In the genomic region with DNA sequence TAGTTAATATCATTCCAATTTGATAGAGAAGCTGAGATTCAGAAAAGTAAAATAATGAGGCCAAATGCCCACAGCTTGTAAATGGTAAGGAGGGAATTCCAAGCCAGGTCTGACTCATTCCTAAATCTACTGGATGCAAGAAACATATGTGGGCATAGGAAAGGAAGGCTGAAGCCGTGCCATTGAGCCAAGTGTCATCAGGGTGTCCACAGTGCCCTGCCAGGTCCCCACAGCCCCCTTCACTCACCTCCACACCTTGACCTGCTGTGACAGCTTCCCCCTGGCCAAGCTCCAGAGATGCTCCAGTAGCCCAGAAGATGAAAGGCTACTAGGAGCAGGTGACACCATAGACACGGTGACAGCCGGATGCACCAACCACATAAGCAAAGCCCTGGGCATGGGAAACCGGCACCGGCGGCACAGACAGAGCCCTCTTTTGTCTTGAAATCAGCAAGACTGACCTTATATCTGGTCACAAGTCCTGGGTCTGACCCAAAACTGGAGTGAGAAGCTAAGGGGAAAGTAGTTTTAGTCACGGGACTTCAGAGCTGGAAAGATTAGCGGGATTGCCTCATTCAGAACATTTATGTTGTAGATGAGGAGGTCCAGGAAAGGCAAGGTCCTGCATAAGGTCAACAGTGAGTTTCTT, we compare ENCODE assay signal across 29 cellular contexts. TPM values are rescaled to one million over a fixed set of nuclear protein-coding genes. Genes with fewer than 3 reads are reported as not detected.
"Had no signal": no experiment of that assay in that cellular context is flagged by ENCODE, and none has a peak within 500 bp of the region (broad histone marks: within the 10 kb centered on the region; RNA-seq: fewer than 3 reads in every experiment).

No MANE protein-coding gene starts in this region.

- H3K27ac Mint-ChIP-seq: activated naive CD4-positive, alpha-beta T cell treated with anti-CD3 and anti-CD28 coated beads, Interleukin-2, amount 10 ng/mL, durations not matched to agents 7 days and 5 days; activated T-helper 1 cell treated with anti-CD3 and anti-CD28 coated beads, Interleukin-12 subunit alpha, Interleukin-12 subunit beta, Interleukin-2, Interleukin-4 antibody, amounts not matched to agents 30 ng/mL and 10 ng/mL and 1 ng/mL, durations not matched to agents 14 hours and 24 hours and 36 hours had no signal

- H3K36me3 Mint-ChIP-seq: activated naive CD4-positive, alpha-beta T cell treated with anti-CD3 and anti-CD28 coated beads, Interleukin-2, amount 10 ng/mL, durations not matched to agents 7 days and 5 days; naive thymus-derived CD4-positive, alpha-beta T cell had no signal

- H3K9me3 Mint-ChIP-seq: activated naive CD4-positive, alpha-beta T cell treated with anti-CD3 and anti-CD28 coated beads, Interleukin-2, amount 10 ng/mL, durations not matched to agents 7 days and 5 days; activated T-helper 1 cell treated with anti-CD3 and anti-CD28 coated beads, Interleukin-12 subunit alpha, Interleukin-12 subunit beta, Interleukin-2, Interleukin-4 antibody, amounts not matched to agents 30 ng/mL and 10 ng/mL and 1 ng/mL, durations not matched to agents 14 hours and 24 hours and 36 hours; central memory CD8-positive, alpha-beta T cell had no signal

- H3K9me3 ChIP-seq: colonic mucosa, pancreas, prostate gland, transverse colon had no signal

- H3K4me1 ChIP-seq: colonic mucosa, pancreas, prostate gland, transverse colon had no signal

- H3K36me3 ChIP-seq: brain microvascular endothelial cell, colonic mucosa, pancreas, prostate gland, transverse colon had no signal

- ATAC-seq: left colon; naive thymus-derived CD4-positive, alpha-beta T cell; pancreas; sciatic nerve had no signal

- DNase-seq: activated CD4-positive, alpha-beta T cell treated with anti-CD3 and anti-CD28 coated beads for 4 hours; activated CD4-positive, alpha-beta T cell treated with anti-CD3 and anti-CD28 coated beads, Interleukin-2, amount 50 U/mL, for 4 hours; activated effector memory CD4-positive, alpha-beta T cell treated with anti-CD3 and anti-CD28 coated beads, Interleukin-2, amount 50 U/mL, for 16 hours; activated naive CD4-positive, alpha-beta T cell treated with anti-CD3 and anti-CD28 coated beads, Interleukin-2, amount 10 ng/mL, durations not matched to agents 7 days and 5 days; activated T-cell treated with anti-CD3 and anti-CD28 coated beads for 4 hours; amniotic stem cell; brain microvascular endothelial cell; colonic mucosa; effector memory CD4-positive, alpha-beta T cell; erythroblast; head of caudate nucleus; hippocampal formation; left colon; midbrain; naive thymus-derived CD4-positive, alpha-beta T cell; pancreas; retina; small intestine; stimulated activated naive CD4-positive, alpha-beta T cell; T-helper 1 cell; transverse colon had no signal

- H3K27me3 ChIP-seq: brain microvascular endothelial cell, colonic mucosa, pancreas, transverse colon had no signal

- H3K27ac ChIP-seq: brain microvascular endothelial cell, colonic mucosa, pancreas, prostate gland, transverse colon, VCaP had no signal

- H3K4me3 ChIP-seq: colonic mucosa, pancreas, prostate gland, transverse colon had no signal

- H3K4me3 Mint-ChIP-seq: activated naive CD4-positive, alpha-beta T cell treated with anti-CD3 and anti-CD28 coated beads, Interleukin-2, amount 10 ng/mL, durations not matched to agents 7 days and 5 days; activated T-helper 1 cell treated with anti-CD3 and anti-CD28 coated beads, Interleukin-12 subunit alpha, Interleukin-12 subunit beta, Interleukin-2, Interleukin-4 antibody, amounts not matched to agents 30 ng/mL and 10 ng/mL and 1 ng/mL, durations not matched to agents 14 hours and 24 hours and 36 hours had no signal

RNA-seq across cellular contexts. Expression of a gene that starts 20.1 kb away (rescaled TPM):
- total RNA-seq: activated T-helper 1 cell treated with anti-CD3 and anti-CD28 coated beads, Interleukin-12 subunit alpha, Interleukin-12 subunit beta, Interleukin-2, Interleukin-4 antibody, amounts not matched to agents 30 ng/mL and 10 ng/mL and 1 ng/mL, durations not matched to agents 14 hours and 24 hours and 36 hours; colonic mucosa; dermis microvascular lymphatic vessel endothelial cell; left colon; naive thymus-derived CD4-positive, alpha-beta T cell; transverse colon had no signal
- polyA plus RNA-seq: fibroblast of lung; naive thymus-derived CD4-positive, alpha-beta T cell; neural cell had no signal
